Comparison of ENCODE assay signal across 8 cellular contexts in genomic region chr10:6144609-6145413, GRCh38. TPM values are rescaled to one million over a fixed set of nuclear protein-coding genes. Genes with fewer than 3 reads are reported as not detected.
DNase-seq lines count a peak whose midpoint lies in the region; ATAC-seq and TF ChIP-seq lines count a peak whose summit lies in the region.

No MANE protein-coding gene starts in this region.

- CTCF ChIA-PET in AG04449 (lab: Yijun Ruan, JAX) = interaction anchor here (1.3 to 3.5 kb wide), 2 partner anchors 7 to 257 kb away, joined by 5 to 16 read pairs; no protein-coding TSS in a partner anchor
- CTCF ChIA-PET in activated CD8-positive, alpha-beta memory T cell treated with anti-CD3 and anti-CD28 coated beads, Interleukin-2, amount 10 ng/mL, durations not matched to agents 7 days and 5 days (lab: Charles Lee) = interaction anchor here (0.9 to 2.2 kb wide), 8 partner anchors 9 to 261 kb away, joined by 3 to 10 read pairs (median 5); partner anchors contain the start of gene PFKFB3

- H3K4me1 ChIP-seq in endocrine pancreas (ENCODE audit: control insufficient read depth, insufficient read depth, low read length) (no peaks in the 10 kb centered on the region), mesodermal cell (ENCODE audit: control insufficient read depth, insufficient read depth, low read length, poor library complexity, severe bottlenecking) (peaks cover 38% of the 10 kb centered on the region)

- H3K36me3 Mint-ChIP-seq in activated CD8-positive, alpha-beta memory T cell treated with anti-CD3 and anti-CD28 coated beads, Interleukin-2, amount 10 ng/mL, durations not matched to agents 7 days and 5 days = peaks cover 5% of the 10 kb centered on the region

- WGBS in mesodermal cell (ENCODE audit: insufficient coverage in 2 of 2), 2 experiments = 0% methylated on average over 75 to 106 of the region's 106 CpGs

- H3K27me3 Mint-ChIP-seq in activated CD8-positive, alpha-beta memory T cell treated with anti-CD3 and anti-CD28 coated beads, Interleukin-2, amount 10 ng/mL, durations not matched to agents 7 days and 5 days = peaks cover 5% of the 10 kb centered on the region

- H3K4me3 ChIP-seq in AG04449 (ENCODE audit: low read depth, low read length) (peak overlapping the region; percentile 68), endocrine pancreas (ENCODE audit: control insufficient read depth, insufficient read depth, low read length) (no peak overlapping the region), mesodermal cell (ENCODE audit: extremely low read depth, insufficient read depth, low read length, poor library complexity, severe bottlenecking) (peak overlapping the region; percentile 67)

- DNase-seq in AG04449 (ENCODE audit: low read depth, low spot score) (no peak), NOMO-1 (lab: John Stamatoyannopoulos, UW; ENCODE audit: unreplicated experiment in 2 of 2) (peak; percentile 81 to 86)
- DNase-seq in activated CD8-positive, alpha-beta memory T cell treated with anti-CD3 and anti-CD28 coated beads, Interleukin-2, amount 10 ng/mL, durations not matched to agents 7 days and 5 days = peak; percentile 93
- DNase-seq in stimulated activated CD8-positive, alpha-beta memory T cell treated with anti-CD3 and anti-CD28 coated beads, Interleukin-15, amount 100 ng/mL, for 24 hours (ENCODE audit: low read depth) = peak; percentile 78

- no peak for TF ChIP-seq CTCF in AG04449 (IDR thresholded peaks at IDR 0.05; ENCODE audit: insufficient read depth, low read length, missing control alignments)

- ATAC-seq in GM18867 (IDR thresholded peaks at IDR 0.05; ENCODE audit: unreplicated experiment) (peak; percentile 77), HG03097 (IDR thresholded peaks at IDR 0.05; ENCODE audit: low FRiP score, unreplicated experiment) (peak; percentile 59)
- ATAC-seq in activated CD8-positive, alpha-beta memory T cell treated with anti-CD3 and anti-CD28 coated beads, Interleukin-2, amount 10 ng/mL, durations not matched to agents 7 days and 5 days = peak; percentile 90

- peaks cover 74% of the 10 kb centered on the region for H3K4me1 Mint-ChIP-seq in activated CD8-positive, alpha-beta memory T cell treated with anti-CD3 and anti-CD28 coated beads, Interleukin-2, amount 10 ng/mL, durations not matched to agents 7 days and 5 days

- H3K9ac ChIP-seq in endocrine pancreas (ENCODE audit: control insufficient read depth, insufficient read depth, low read length) = peak overlapping the region; percentile 79

- H3K36me3 ChIP-seq in endocrine pancreas (ENCODE audit: control insufficient read depth, insufficient read depth, low read length) (no peaks in the 10 kb centered on the region), mesodermal cell (ENCODE audit: control insufficient read depth, insufficient read depth, low read length) (peaks cover 15% of the 10 kb centered on the region)

- POLR2A ChIA-PET in AG04449 (lab: Yijun Ruan, JAX) = interaction anchor here (0.6 to 1.5 kb wide), 5 partner anchors 9 to 200 kb away, joined by 3 to 7 read pairs (median 5); partner anchors contain the start of gene PFKFB3

- no peaks in the 10 kb centered on the region for H3K27me3 ChIP-seq in endocrine pancreas (ENCODE audit: control insufficient read depth, insufficient read depth, low read length)

- no peaks in the 10 kb centered on the region for H3K9me3 Mint-ChIP-seq in activated CD8-positive, alpha-beta memory T cell treated with anti-CD3 and anti-CD28 coated beads, Interleukin-2, amount 10 ng/mL, durations not matched to agents 7 days and 5 days (ENCODE audit: low read depth)

- H3K9me3 ChIP-seq in endocrine pancreas (ENCODE audit: control insufficient read depth, low read length) = no peaks in the 10 kb centered on the region
- no peaks in the 10 kb centered on the region for H3K9me3 ChIP-seq in mesodermal cell (ENCODE audit: control insufficient read depth, low read length)

- H3K27ac ChIP-seq in mesodermal cell (ENCODE audit: low read depth, low read length, severe bottlenecking) = no peak overlapping the region

- H3K27ac Mint-ChIP-seq in activated CD8-positive, alpha-beta memory T cell treated with anti-CD3 and anti-CD28 coated beads, Interleukin-2, amount 10 ng/mL, durations not matched to agents 7 days and 5 days = peak overlapping the region; percentile 72

- H3K4me3 Mint-ChIP-seq in activated CD8-positive, alpha-beta memory T cell treated with anti-CD3 and anti-CD28 coated beads, Interleukin-2, amount 10 ng/mL, durations not matched to agents 7 days and 5 days = peak overlapping the region; percentile 79

RNA-seq across cellular contexts. Expression of gene RBM17, which starts 56.0 kb away (rescaled TPM):
- 100 to 1,000 TPM; 205 to 267 TPM for total RNA-seq in activated CD8-positive, alpha-beta memory T cell treated with anti-CD3 and anti-CD28 coated beads, Interleukin-2, amount 10 ng/mL, durations not matched to agents 7 days and 5 days
- 75.2 TPM for polyA plus RNA-seq in mesodermal cell (2013, experiment 1 of 2)
- 87.1 TPM for polyA plus RNA-seq in mesodermal cell (2013, experiment 2 of 2)

RNA-seq across cellular contexts. Expression of gene PFKFB3, which starts 57.9 kb away (rescaled TPM):
- 10 to 100 TPM; 57.1 to 59.3 TPM for total RNA-seq in activated CD8-positive, alpha-beta memory T cell treated with anti-CD3 and anti-CD28 coated beads, Interleukin-2, amount 10 ng/mL, durations not matched to agents 7 days and 5 days
- polyA plus RNA-seq in mesodermal cell (2013, experiment 1 of 2) = 45.8 TPM
- polyA plus RNA-seq in mesodermal cell (2013, experiment 2 of 2) = 40.6 TPM
